ENCODE assay signal across 9 cellular contexts in genomic region chrX:39874202-39874816, GRCh38.
DNase-seq lines count a peak whose midpoint lies in the region; ATAC-seq, FAIRE-seq and TF ChIP-seq lines count a peak whose summit lies in the region.
"Had no signal": no experiment of that assay in that cellular context is flagged by ENCODE, and none has a peak within 500 bp of the region (broad histone marks: within the 10 kb centered on the region; RNA-seq: fewer than 3 reads in every experiment).

No MANE protein-coding gene starts in this region.

- FAIRE-seq in GM12878 (lab: Jason Lieb, UNC), result peak; percentile 96

- H3K79me2 ChIP-seq in GM12878 (ENCODE audit: control insufficient read depth, insufficient read depth, low read length) (no peaks in the 10 kb centered on the region), OCI-LY7 (ENCODE audit: insufficient read depth, low read depth, low read length) (no peaks in the 10 kb centered on the region)

- in situ Hi-C loops in GM12878 (cut with MboI) (no loop called here), ACHN (cut with HindIII; ENCODE audit: low pct_ligation_motif_present, low pct_unique_long_range_greater_than_20kb, low sequenced_read_pairs) (no loop called here)

- RAD21 ChIA-PET in GM12878 (lab: Charles Lee; ENCODE audit: unreplicated experiment), result interaction anchor here (0.6 to 2.8 kb wide), 3 partner anchors 15 to 23 kb away, joined by 3 to 12 read pairs (median 6); no protein-coding TSS in a partner anchor

- H3K36me3 ChIP-seq in GM12878 (ENCODE audit: control insufficient read depth in 2 of 2, insufficient read depth in 2 of 2, low read length in 1 of 2), result no peaks in the 10 kb centered on the region
- no peaks in the 10 kb centered on the region for H3K36me3 ChIP-seq in ovary
- H3K36me3 ChIP-seq in OCI-LY7 (ENCODE audit: insufficient read depth, low read length), result no peaks in the 10 kb centered on the region

- peak overlapping the region; percentile 38; the same call in 1 of the 2 replicates for H3K9ac ChIP-seq in GM12878 (ENCODE audit: control insufficient read depth, insufficient read depth, low read length)

- TF ChIP-seq EP300 in GM12878 (IDR thresholded peaks at IDR 0.05; ENCODE audit: borderline replicate concordance in 1 of 2, control insufficient read depth in 1 of 2, low read depth in 2 of 2, low read length in 2 of 2) (peak; percentile 94), ovary (IDR thresholded peaks at IDR 0.05) (no peak)

- BruUV-seq in GM12878 (replicated peaks; lab: Mats Ljungman, UMichigan) (no TSS peak), OCI-LY7 (replicated peaks; lab: Mats Ljungman, UMichigan) (no TSS peak)

- H2AFZ ChIP-seq in GM12878 (ENCODE audit: control insufficient read depth, low read depth, low read length) (peak overlapping the region; percentile 61), OCI-LY7 (ENCODE audit: low read length) (no peak overlapping the region)

- WGBS in GM12878 (ENCODE audit: insufficient coverage, insufficient replicate concordance, low lambda C conversion rate, missing lambda C conversion rate), result 0% methylated on average over 5 of the region's 5 CpGs
- 71 to 78% (median 74%) methylated on average over 5 of the region's 5 CpGs for WGBS in ovary, 3 donors

- H3K4me2 ChIP-seq in GM12878 (ENCODE audit: control insufficient read depth, insufficient read depth) (0 out of 2 replicates have a peak overlapping the region, but pooled peaks have one; percentile 22), OCI-LY7 (ENCODE audit: low read length) (no peak overlapping the region)

- TF ChIP-seq POLR2A in GM12878 (IDR thresholded peaks at IDR 0.05; ENCODE audit: low read depth, low read length) (no peak), ovary (IDR thresholded peaks at IDR 0.05) (no peak)

- intact Hi-C loops in GM12878 (cut with micrococcal nuclease; ENCODE audit: unreplicated experiment), result loop anchor here (2.0 kb wide), 1 partner anchor 20 kb away; no protein-coding TSS in a partner anchor
- intact Hi-C loops in ovary (cut with DNase I), result no loop called here
- intact Hi-C loops in OCI-LY7 (cut with micrococcal nuclease; ENCODE audit: unreplicated experiment), result no loop called here

- peak; percentile 91 for DNase-seq in GM12878 (ENCODE audit: low read depth, low spot score)
- no peak for DNase-seq in NCI-H1105 treated with DMSO at 0.1 percent for 48 hours (lab: John Stamatoyannopoulos, UW)
- no peak for DNase-seq in ovary
- no peak for DNase-seq in OCI-LY7 (ENCODE audit: low spot score)
- DNase-seq in ACHN, result no peak
- DNase-seq: GDM1 had no signal

- H3K27me3 ChIP-seq in GM12878 (replicated peaks in 1 of 2; ENCODE audit: control insufficient read depth in 2 of 2, insufficient read depth in 2 of 2, low read length in 1 of 2) (no peaks in the 10 kb centered on the region), ovary (no peaks in the 10 kb centered on the region)

- TF ChIP-seq CTCF in GM12878 (IDR thresholded peaks at IDR 0.05 in 2 of 3, conservative IDR thresholded peaks at IDR 0.05 in 1 of 3; ENCODE audit: control insufficient read depth in 2 of 3, extremely low read depth in 1 of 3, insufficient read depth in 1 of 3, low read depth in 3 of 3, low read length in 3 of 3), result no peak
- no peak for TF ChIP-seq CTCF in ovary (IDR thresholded peaks at IDR 0.05)
- no peak for TF ChIP-seq CTCF in OCI-LY7 (conservative IDR thresholded peaks at IDR 0.05; ENCODE audit: low read length)

- H3K9me3 ChIP-seq in GM12878 (replicated peaks; ENCODE audit: control insufficient read depth, insufficient read depth, low read length), result no peaks in the 10 kb centered on the region; the same call in 2 of the 3 replicates
- no peaks in the 10 kb centered on the region for H3K9me3 ChIP-seq in ovary
- H3K9me3 ChIP-seq in OCI-LY7 (ENCODE audit: low read length), result no peaks in the 10 kb centered on the region

- peak; percentile 4; the same call in 1 of the 2 replicates for TF ChIP-seq RAD21 in GM12878 (IDR thresholded peaks at IDR 0.05; ENCODE audit: insufficient read depth, low read depth, low read length)

- POLR2A ChIA-PET in GM12878 (lab: Charles Lee), result no interaction called here
- POLR2A ChIA-PET in OCI-LY7 (lab: Charles Lee), result no interaction called here

- peak; percentile 96 for ATAC-seq in GM18502 (IDR thresholded peaks at IDR 0.05; ENCODE audit: poor library complexity, unreplicated experiment)
- peak; percentile 98 for ATAC-seq in GM21529 (IDR thresholded peaks at IDR 0.05; ENCODE audit: unreplicated experiment)
- peak; percentile 98 for ATAC-seq in HG03571 (IDR thresholded peaks at IDR 0.05; ENCODE audit: unreplicated experiment)
- peak; percentile 92 for ATAC-seq in GM12878

- H3K9me2 ChIP-seq in OCI-LY7 (ENCODE audit: insufficient read depth, low read length), result no peaks in the 10 kb centered on the region

- peak overlapping the region; percentile 88 for H3K27ac ChIP-seq in GM12878 (ENCODE audit: control insufficient read depth, insufficient read depth)
- H3K27ac ChIP-seq in ovary, result no peak overlapping the region
- no peak overlapping the region for H3K27ac ChIP-seq in OCI-LY7 (ENCODE audit: low read depth, low read length, poor library complexity, severe bottlenecking)

- CTCF ChIA-PET in GM12878 (lab: Yijun Ruan, JAX) (interaction anchor here (0.9 to 1.1 kb wide), 2 partner anchors 44 to 59 kb away, joined by 3 read pairs; no protein-coding TSS in a partner anchor), OCI-LY7 (lab: Charles Lee; ENCODE audit: unreplicated experiment) (no interaction called here)

- H4K20me1 ChIP-seq in GM12878 (ENCODE audit: control insufficient read depth, insufficient read depth), result no peaks in the 10 kb centered on the region
- H4K20me1 ChIP-seq in OCI-LY7 (ENCODE audit: insufficient read depth, low read length), result no peaks in the 10 kb centered on the region

- SMC1A ChIA-PET in GM12878 (lab: Charles Lee; ENCODE audit: uncharacterized antibody, unreplicated experiment), result interaction anchor here (0.6 to 2.2 kb wide), 4 partner anchors 13 to 382 kb away, joined by 3 to 9 read pairs (median 4); no protein-coding TSS in a partner anchor

- H3K4me1 ChIP-seq in GM12878 (ENCODE audit: control insufficient read depth, insufficient read depth, low read length), result peaks cover 31% of the 10 kb centered on the region
- H3K4me1 ChIP-seq in ovary (ENCODE audit: insufficient read depth), result peaks cover 2% of the 10 kb centered on the region
- H3K4me1 ChIP-seq in OCI-LY7 (ENCODE audit: insufficient read depth, low read length, poor library complexity, severe bottlenecking), result no peaks in the 10 kb centered on the region

- H3K4me3 ChIP-seq in GM12878 (no peak overlapping the region), ovary (no peak overlapping the region), OCI-LY7 (ENCODE audit: low read depth, low read length, poor library complexity, severe bottlenecking) (no peak overlapping the region)

TF ChIP-seq in GM12878, 131 proteins besides CTCF, POLR2A, EP300 and RAD21 (continues in another document):
- TF ChIP-seq NFIC (IDR thresholded peaks at IDR 0.05; ENCODE audit: low read depth, low read length) (peak; percentile 95), KDM1A (IDR thresholded peaks at IDR 0.05; ENCODE audit: borderline replicate concordance) (no peak), PRDM15 (CRISPR knock-in tag; IDR thresholded peaks at IDR 0.05) (peak; percentile 45; the same call in 1 of the 2 replicates), ETV6 (conservative IDR thresholded peaks at IDR 0.05 in 1 of 2, IDR thresholded peaks at IDR 0.05 in 1 of 2; ENCODE audit: borderline replicate concordance in 1 of 2, low read depth in 1 of 2) (peak in 1 of 2 experiments; percentile 93; a peak in 2 of 4 replicates), RUNX3 (IDR thresholded peaks at IDR 0.05; ENCODE audit: low read length) (peak; percentile 87), NR2C1 (IDR thresholded peaks at IDR 0.05) (no peak), MTA2 (IDR thresholded peaks at IDR 0.05; ENCODE audit: low read depth) (peak; percentile 72; the same call in 1 of the 2 replicates), SP1 (IDR thresholded peaks at IDR 0.05; ENCODE audit: low read depth, low read length) (peak; percentile 87), WRNIP1 (IDR thresholded peaks at IDR 0.05; ENCODE audit: borderline replicate concordance, low read depth, low read length) (no peak), RELB (IDR thresholded peaks at IDR 0.05; ENCODE audit: low read depth) (peak; percentile 84)
